In genomic region chr20:36234771-36235320, GRCh38 we compare ENCODE assay signal across 1 cellular context.
TF ChIP-seq lines count a peak whose summit lies in the region.

No MANE protein-coding gene starts in this region.

TF ChIP-seq in K562, 482 proteins besides CTCF, POLR2A, EP300 and RAD21 (continues in another document):
- TF ChIP-seq DIDO1 (tag; IDR thresholded peaks at IDR 0.05; ENCODE audit: low read depth): no peak
- TF ChIP-seq CBFA2T3 (IDR thresholded peaks at IDR 0.05): peak; percentile 71
- no peak for TF ChIP-seq PPARD (CRISPR knock-in tag; IDR thresholded peaks at IDR 0.05)
- TF ChIP-seq MEIS2 (IDR thresholded peaks at IDR 0.05; ENCODE audit: partially characterized antibody): peak; percentile 94
- TF ChIP-seq BDP1 (IDR thresholded peaks at IDR 0.05; ENCODE audit: insufficient read depth, insufficient read length): no peak
- no peak for TF ChIP-seq ZKSCAN1 (IDR thresholded peaks at IDR 0.05; ENCODE audit: low read depth, low read length)
- TF ChIP-seq SUPT5H (IDR thresholded peaks at IDR 0.05): no peak
- TF ChIP-seq, protein P1, sequence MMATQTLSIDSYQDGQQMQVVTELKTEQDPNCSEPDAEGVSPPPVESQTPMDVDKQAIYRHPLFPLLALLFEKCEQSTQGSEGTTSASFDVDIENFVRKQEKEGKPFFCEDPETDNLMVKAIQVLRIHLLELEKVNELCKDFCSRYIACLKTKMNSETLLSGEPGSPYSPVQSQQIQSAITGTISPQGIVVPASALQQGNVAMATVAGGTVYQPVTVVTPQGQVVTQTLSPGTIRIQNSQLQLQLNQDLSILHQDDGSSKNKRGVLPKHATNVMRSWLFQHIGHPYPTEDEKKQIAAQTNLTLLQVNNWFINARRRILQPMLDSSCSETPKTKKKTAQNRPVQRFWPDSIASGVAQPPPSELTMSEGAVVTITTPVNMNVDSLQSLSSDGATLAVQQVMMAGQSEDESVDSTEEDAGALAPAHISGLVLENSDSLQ (IDR thresholded peaks at IDR 0.05): peak; percentile 93
- TF ChIP-seq HDAC8 (tag; IDR thresholded peaks at IDR 0.05): no peak
- TF ChIP-seq CBX8 (IDR thresholded peaks at IDR 0.05; ENCODE audit: borderline replicate concordance, extremely low read depth, low read depth, low read length, poor library complexity, severe bottlenecking): no peak
- no peak for TF ChIP-seq CBX1 (IDR thresholded peaks at IDR 0.05; ENCODE audit: low read depth)
- no peak for TF ChIP-seq RBM17 (IDR thresholded peaks at IDR 0.05; ENCODE audit: borderline replicate concordance, low read depth, low read length)
- TF ChIP-seq ZEB2 (IDR thresholded peaks at IDR 0.05): no peak
- TF ChIP-seq, protein P2, sequence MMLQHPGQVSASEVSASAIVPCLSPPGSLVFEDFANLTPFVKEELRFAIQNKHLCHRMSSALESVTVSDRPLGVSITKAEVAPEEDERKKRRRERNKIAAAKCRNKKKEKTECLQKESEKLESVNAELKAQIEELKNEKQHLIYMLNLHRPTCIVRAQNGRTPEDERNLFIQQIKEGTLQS (IDR thresholded peaks at IDR 0.05): no peak
- TF ChIP-seq, protein P2 (CRISPR knock-in tag; conservative IDR thresholded peaks at IDR 0.05): no peak
- TF ChIP-seq NR3C1 (CRISPR knock-in tag; IDR thresholded peaks at IDR 0.05): no peak
- no peak for TF ChIP-seq RBM39 (optimal IDR thresholded peaks at IDR 0.05; ENCODE audit: low read depth, low read length)
- TF ChIP-seq, protein P3, sequence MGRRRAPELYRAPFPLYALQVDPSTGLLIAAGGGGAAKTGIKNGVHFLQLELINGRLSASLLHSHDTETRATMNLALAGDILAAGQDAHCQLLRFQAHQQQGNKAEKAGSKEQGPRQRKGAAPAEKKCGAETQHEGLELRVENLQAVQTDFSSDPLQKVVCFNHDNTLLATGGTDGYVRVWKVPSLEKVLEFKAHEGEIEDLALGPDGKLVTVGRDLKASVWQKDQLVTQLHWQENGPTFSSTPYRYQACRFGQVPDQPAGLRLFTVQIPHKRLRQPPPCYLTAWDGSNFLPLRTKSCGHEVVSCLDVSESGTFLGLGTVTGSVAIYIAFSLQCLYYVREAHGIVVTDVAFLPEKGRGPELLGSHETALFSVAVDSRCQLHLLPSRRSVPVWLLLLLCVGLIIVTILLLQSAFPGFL (CRISPR knock-in tag; IDR thresholded peaks at IDR 0.05): no peak
- TF ChIP-seq HES1 (IDR thresholded peaks at IDR 0.05; ENCODE audit: low read depth): no peak
- no peak for TF ChIP-seq ZNF133 (CRISPR knock-in tag; IDR thresholded peaks at IDR 0.05)
- TF ChIP-seq ZNF165 (CRISPR knock-in tag; IDR thresholded peaks at IDR 0.05; ENCODE audit: borderline replicate concordance): no peak
- TF ChIP-seq TCF7 (IDR thresholded peaks at IDR 0.05; ENCODE audit: borderline replicate concordance): no peak
- TF ChIP-seq ZNF24 (IDR thresholded peaks at IDR 0.05): no peak
- no peak for TF ChIP-seq PBX2 (CRISPR knock-in tag; IDR thresholded peaks at IDR 0.05; ENCODE audit: low read depth)
- peak; percentile 95 for TF ChIP-seq PBX2 (tag; conservative IDR thresholded peaks at IDR 0.05; ENCODE audit: low read depth)
- no peak for TF ChIP-seq ZNF444 (CRISPR knock-in tag; IDR thresholded peaks at IDR 0.05)
- TF ChIP-seq MYBL2 (IDR thresholded peaks at IDR 0.05; ENCODE audit: low read depth): no peak
- no peak for TF ChIP-seq MYBL2 (CRISPR knock-in tag; IDR thresholded peaks at IDR 0.05; ENCODE audit: borderline replicate concordance)
- TF ChIP-seq ZBTB8A (IDR thresholded peaks at IDR 0.05; ENCODE audit: partially characterized antibody): no peak
- TF ChIP-seq HNRNPH1 (optimal IDR thresholded peaks at IDR 0.05; ENCODE audit: low read depth, low read length): no peak
- TF ChIP-seq SMC3 (conservative IDR thresholded peaks at IDR 0.05; ENCODE audit: insufficient read depth, low read depth, low read length): no peak
- no peak for TF ChIP-seq CREM (IDR thresholded peaks at IDR 0.05; ENCODE audit: low read depth)
- no peak for TF ChIP-seq NR2C2 (CRISPR knock-in tag; IDR thresholded peaks at IDR 0.05)
- TF ChIP-seq NR2C2 (tag; IDR thresholded peaks at IDR 0.05): no peak
- no peak for TF ChIP-seq MCM5 (IDR thresholded peaks at IDR 0.05; ENCODE audit: low read depth)
- no peak for TF ChIP-seq SIN3B (IDR thresholded peaks at IDR 0.05; ENCODE audit: low read depth)
- TF ChIP-seq ZNF318 (IDR thresholded peaks at IDR 0.05; ENCODE audit: borderline replicate concordance in 1 of 2, low read depth in 1 of 2): no peak
- TF ChIP-seq TFAP4 (CRISPR knock-in tag; IDR thresholded peaks at IDR 0.05; ENCODE audit: borderline replicate concordance): peak; percentile 24; the same call in 1 of the 2 replicates
- no peak for TF ChIP-seq RNF219 (CRISPR knock-in tag; IDR thresholded peaks at IDR 0.05)
- TF ChIP-seq ZNF253 (CRISPR knock-in tag; conservative IDR thresholded peaks at IDR 0.05): no peak
- peak; percentile 43 to 47 for TF ChIP-seq KDM1A (IDR thresholded peaks at IDR 0.05)
- TF ChIP-seq ILF3 (IDR thresholded peaks at IDR 0.05; ENCODE audit: borderline replicate concordance): no peak
- no peak for TF ChIP-seq ETV1 (tag; conservative IDR thresholded peaks at IDR 0.05; ENCODE audit: low read depth)
- TF ChIP-seq HDAC2 (IDR thresholded peaks at IDR 0.05): no peak
